In genomic region chr12:29796823-29797263, GRCh38 we compare ENCODE assay signal across 11 cellular contexts. TPM values are rescaled to one million over a fixed set of nuclear protein-coding genes. Genes with fewer than 3 reads are reported as not detected.
DNase-seq lines count a peak whose midpoint lies in the region; ATAC-seq and TF ChIP-seq lines count a peak whose summit lies in the region.
"Had no signal": no experiment of that assay in that cellular context is flagged by ENCODE, and none has a peak within 500 bp of the region (broad histone marks: within the 10 kb centered on the region; RNA-seq: fewer than 3 reads in every experiment).

No MANE protein-coding gene starts in this region.

- ATAC-seq in HG02610 (IDR thresholded peaks at IDR 0.05; ENCODE audit: unreplicated experiment), result no peak
- ATAC-seq: stimulated activated naive CD8-positive, alpha-beta T cell treated with anti-CD3 and anti-CD28 coated beads, Interleukin-15, amount 100 ng/mL, for 72 hours had no signal

- 56 to 60% methylated on average over 6 of the region's 6 CpGs for WGBS in thyroid gland, 2 donors

- H3K36me3 ChIP-seq in thyroid gland, result no peaks in the 10 kb centered on the region

- no peaks in the 10 kb centered on the region for H3K4me1 ChIP-seq in thyroid gland

- CTCF ChIA-PET in AG04450 (lab: Charles Lee), result interaction anchor here (1.1 to 2.2 kb wide), 3 partner anchors 245 to 277 kb away, joined by 3 to 5 read pairs (median 3); no protein-coding TSS in a partner anchor

- DNase-seq in AG04450 (ENCODE audit: low read depth, low spot score) (peak; percentile 87), epithelial cell of prostate (ENCODE audit: low read depth, low spot score) (peak; percentile 50), myocyte (ENCODE audit: low read depth) (peak; percentile 93), superior temporal gyrus (ENCODE audit: extremely low spot score) (no peak), NCI-H526 (lab: John Stamatoyannopoulos, UW) (no peak), thyroid gland (no peak)
- DNase-seq: glutamatergic neuron; stimulated activated naive CD8-positive, alpha-beta T cell treated with anti-CD3 and anti-CD28 coated beads, Interleukin-15, amount 100 ng/mL, for 72 hours had no signal

- peak; percentile 22; the same call in 1 of the 2 replicates for TF ChIP-seq EP300 in Ishikawa (IDR thresholded peaks at IDR 0.05; ENCODE audit: borderline replicate concordance)

- 0 out of 2 replicates have a peak, but pooled peaks have one; percentile 10 for TF ChIP-seq RAD21 in Ishikawa (IDR thresholded peaks at IDR 0.05; ENCODE audit: low read depth)

- no peak for TF ChIP-seq CTCF in AG04450 (IDR thresholded peaks at IDR 0.05; ENCODE audit: low read depth, low read length)
- no peak for TF ChIP-seq CTCF in thyroid gland (IDR thresholded peaks at IDR 0.05)

- H3K27ac ChIP-seq in AG04450 (ENCODE audit: low read depth, low read length), result no peak overlapping the region
- no peak overlapping the region for H3K27ac ChIP-seq in epithelial cell of prostate
- H3K27ac ChIP-seq in thyroid gland, result no peak overlapping the region
- H3K27ac ChIP-seq: C4-2B had no signal

- TF ChIP-seq POLR2A in thyroid gland (IDR thresholded peaks at IDR 0.05), result no peak

- no peak overlapping the region for H3K4me3 ChIP-seq in AG04450 (ENCODE audit: low read depth, low read length)
- no peak overlapping the region for H3K4me3 ChIP-seq in thyroid gland (replicated peaks in 1 of 3)

- POLR2A ChIA-PET in AG04450 (lab: Yijun Ruan, JAX), result interaction anchor here (0.8 to 1.2 kb wide), 2 partner anchors 14 to 28 kb away, joined by 3 to 4 read pairs; no protein-coding TSS in a partner anchor

- H3K9me3 ChIP-seq in AG04450 (ENCODE audit: control insufficient read depth, insufficient read depth, low read length), result no peaks in the 10 kb centered on the region; the same call in 1 of the 2 replicates
- H3K9me3 ChIP-seq in thyroid gland, result no peaks in the 10 kb centered on the region

- intact Hi-C loops in thyroid gland (cut with DNase I), result no loop called here

- H3K27me3 ChIP-seq in AG04450 (ENCODE audit: control insufficient read depth, insufficient read depth, low read length) (peaks cover 10% of the 10 kb centered on the region), thyroid gland (no peaks in the 10 kb centered on the region)

TF ChIP-seq in Ishikawa, 13 proteins besides CTCF, POLR2A, EP300 and RAD21:
- TF ChIP-seq USF1 (IDR thresholded peaks at IDR 0.05) (no peak), YY1 (IDR thresholded peaks at IDR 0.05; ENCODE audit: low read depth) (no peak), TAF1 (IDR thresholded peaks at IDR 0.05; ENCODE audit: low read depth) (no peak), NFIC (IDR thresholded peaks at IDR 0.05) (peak; percentile 73), CREB1 (IDR thresholded peaks at IDR 0.05; ENCODE audit: low read depth) (no peak), TCF12 (IDR thresholded peaks at IDR 0.05; ENCODE audit: low read depth) (peak; percentile 53), REST (IDR thresholded peaks at IDR 0.05; ENCODE audit: low read depth) (no peak), TEAD4 (IDR thresholded peaks at IDR 0.05) (peak; percentile 92), CEBPB (IDR thresholded peaks at IDR 0.05) (peak; percentile 83), ZBTB7A (IDR thresholded peaks at IDR 0.05; ENCODE audit: low read depth) (no peak), MAX (IDR thresholded peaks at IDR 0.05) (no peak), FOXM1 (IDR thresholded peaks at IDR 0.05; ENCODE audit: borderline replicate concordance, low read depth) (0 out of 2 replicates have a peak, but pooled peaks have one; percentile 26), EGR1 (IDR thresholded peaks at IDR 0.05) (no peak)

RNA-seq across cellular contexts. Expression of gene TMTC1, which starts 13.1 kb away (rescaled TPM):
- 59.8 and 66.8 TPM in 2 replicates for polyA plus RNA-seq in AG04450 (2011; rRNA removed)
- polyA minus RNA-seq in AG04450 (2011; rRNA and poly(A)+ RNA removed), result 127 and 131 TPM in 2 replicates
- total RNA-seq in myocyte (109 and 159 TPM in 2 replicates), thyroid gland (10 to 100 TPM; 16.6 to 47.8 (median 25.6) TPM)
- polyA plus RNA-seq in myocyte (2012), result 11.6 TPM

Comparison
In these comparisons a context has a peak if more than half of its experiments do, and no peak if none do; other contexts are left out.
1. DNase-seq: peak in AG04450 (single experiment), epithelial cell of prostate (single experiment) and myocyte (single experiment); none in superior temporal gyrus (single experiment), NCI-H526 (0 of 2) and thyroid gland (0 of 2).